26 cellular contexts compared by ENCODE assay signal in genomic region chr5:156042726-156043125, GRCh38.
"Had no signal": no experiment of that assay in that cellular context is flagged by ENCODE, and none has a peak within 500 bp of the region (broad histone marks: within the 10 kb centered on the region; RNA-seq: fewer than 3 reads in every experiment).

No MANE protein-coding gene starts in this region.

- H3K4me1 Mint-ChIP-seq: activated B cell treated with CpG ODN at 0.5 μM for 24 hours; activated CD4-positive, alpha-beta T cell treated with anti-CD3 and anti-CD28 coated beads, Interleukin-2, amount 10 ng/mL, durations not matched to agents 24 days and 14 days; activated T-helper 17 cell treated with anti-CD3 and anti-CD28 coated beads, Interleukin-2, amount 50 U/mL, for 72 hours had no signal

- H3K36me3 ChIP-seq: MG63, SJSA1 had no signal

- DNase-seq: activated B cell treated with CpG ODN at 0.5 μM for 24 hours; activated CD4-positive, alpha-beta memory T cell treated with anti-CD3 and anti-CD28 coated beads for 36 hours; activated CD4-positive, alpha-beta T cell treated with anti-CD3 and anti-CD28 coated beads for 1 hour; activated CD4-positive, alpha-beta T cell treated with anti-CD3 and anti-CD28 coated beads, Interleukin-2, amount 10 ng/mL, durations not matched to agents 24 days and 14 days; activated CD8-positive, alpha-beta memory T cell treated with anti-CD3 and anti-CD28 coated beads for 24 hours; activated gamma-delta T cell; activated naive CD4-positive, alpha-beta T cell treated with anti-CD3 and anti-CD28 coated beads for 36 hours; activated T-cell treated with anti-CD3 and anti-CD28 coated beads, Interleukin-2, amount 50 U/mL, for 4 hours; MG63; MV-4-11; NCI-H1092 treated with DMSO at 0.1 percent for 48 hours; NCI-H1436; NCI-H1694 treated with DMSO at 0.1 percent for 48 hours; NCI-H2029 treated with DMSO at 0.1 percent for 48 hours; NCI-H345; NCI-H510A; NCI-H526 treated with DMSO at 0.1 percent for 48 hours; NCI-H82; NK-92 treated with Interleukin-12 subunit alpha and Interleukin-12 subunit beta, amount 100 ng/mL, for 24 hours; PC-3; SHP77 had no signal

- H3K27ac Mint-ChIP-seq: activated B cell treated with CpG ODN at 0.5 μM for 24 hours; activated CD4-positive, alpha-beta memory T cell treated with anti-CD3 and anti-CD28 coated beads for 36 hours; activated CD4-positive, alpha-beta T cell treated with anti-CD3 and anti-CD28 coated beads, Interleukin-2, amount 10 ng/mL, durations not matched to agents 24 days and 14 days; activated naive CD4-positive, alpha-beta T cell treated with anti-CD3 and anti-CD28 coated beads for 36 hours; activated naive CD8-positive, alpha-beta T cell; activated T-helper 17 cell treated with anti-CD3 and anti-CD28 coated beads, Interleukin-2, amount 50 U/mL, for 72 hours; T-helper 1 cell treated with Interleukin-12 subunit alpha and Interleukin-12 subunit beta and Interleukin-4 antibody, amounts not matched to agents 30 μg/mL and 1 μg/mL, for 36 hours had no signal

- H3K27me3 Mint-ChIP-seq: activated CD4-positive, alpha-beta memory T cell treated with anti-CD3 and anti-CD28 coated beads for 36 hours; activated CD4-positive, alpha-beta T cell treated with anti-CD3 and anti-CD28 coated beads, Interleukin-2, amount 10 ng/mL, durations not matched to agents 24 days and 14 days; activated T-helper 17 cell treated with anti-CD3 and anti-CD28 coated beads, Interleukin-2, amount 50 U/mL, for 72 hours had no signal

- H3K9me3 Mint-ChIP-seq: activated CD4-positive, alpha-beta memory T cell treated with anti-CD3 and anti-CD28 coated beads for 36 hours; activated CD4-positive, alpha-beta T cell treated with anti-CD3 and anti-CD28 coated beads, Interleukin-2, amount 10 ng/mL, durations not matched to agents 24 days and 14 days; activated naive CD4-positive, alpha-beta T cell treated with anti-CD3 and anti-CD28 coated beads for 36 hours; activated T-helper 17 cell treated with anti-CD3 and anti-CD28 coated beads, Interleukin-2, amount 50 U/mL, for 72 hours; T-helper 1 cell treated with Interleukin-12 subunit alpha and Interleukin-12 subunit beta and Interleukin-4 antibody, amounts not matched to agents 30 μg/mL and 1 μg/mL, for 36 hours had no signal

- FAIRE-seq: RCC 7860 had no signal

- H3K27me3 ChIP-seq: MG63, SJSA1 had no signal

- H3K36me3 Mint-ChIP-seq: activated CD4-positive, alpha-beta memory T cell treated with anti-CD3 and anti-CD28 coated beads for 36 hours; activated naive CD8-positive, alpha-beta T cell had no signal

- H3K27ac ChIP-seq: SJSA1 had no signal

- H3K4me3 Mint-ChIP-seq: activated B cell treated with CpG ODN at 0.5 μM for 24 hours; activated CD4-positive, alpha-beta memory T cell treated with anti-CD3 and anti-CD28 coated beads for 36 hours; activated CD4-positive, alpha-beta T cell treated with anti-CD3 and anti-CD28 coated beads, Interleukin-2, amount 10 ng/mL, durations not matched to agents 24 days and 14 days; activated naive CD4-positive, alpha-beta T cell treated with anti-CD3 and anti-CD28 coated beads for 36 hours; activated naive CD8-positive, alpha-beta T cell; activated T-cell treated with anti-CD3 and anti-CD28 coated beads, Interleukin-2, amount 50 U/mL, for 4 hours; activated T-helper 17 cell treated with anti-CD3 and anti-CD28 coated beads, Interleukin-2, amount 50 U/mL, for 72 hours; T-helper 1 cell treated with Interleukin-12 subunit alpha and Interleukin-12 subunit beta and Interleukin-4 antibody, amounts not matched to agents 30 μg/mL and 1 μg/mL, for 36 hours had no signal

- H3K4me3 ChIP-seq: MG63, SJSA1 had no signal

- ATAC-seq: activated T-cell treated with anti-CD3 and anti-CD28 coated beads, Interleukin-2, amount 50 U/mL, for 4 hours; activated T-helper 17 cell treated with anti-CD3 and anti-CD28 coated beads, Interleukin-2, amount 50 U/mL, for 72 hours; PC-3 had no signal

- H3K4me1 ChIP-seq: SJSA1 had no signal
